ENCODE assay signal across 17 cellular contexts in the genomic region with DNA sequence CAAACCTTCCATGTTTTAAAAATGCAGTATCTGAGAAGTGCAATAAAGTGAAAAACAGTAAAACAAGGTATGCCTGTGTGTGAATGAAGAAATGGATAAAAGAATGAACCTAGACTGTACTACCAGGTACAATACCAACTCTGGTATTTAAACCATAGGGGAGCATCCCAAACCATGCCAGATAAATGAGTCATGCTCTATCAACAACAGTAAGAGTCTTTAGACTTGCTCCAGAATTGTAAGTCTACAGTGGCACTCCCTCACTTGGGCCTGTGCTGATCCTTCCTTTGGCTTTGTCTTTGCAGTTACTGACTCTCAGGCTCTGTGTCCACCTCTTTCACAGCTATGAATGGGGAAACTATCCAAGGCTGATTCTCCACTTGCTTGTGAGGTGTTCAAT. TPM values are rescaled to one million over a fixed set of nuclear protein-coding genes. Genes with fewer than 3 reads are reported as not detected.
DNase-seq lines count a peak whose midpoint lies in the region; ATAC-seq, FAIRE-seq and TF ChIP-seq lines count a peak whose summit lies in the region.
"Had no signal": no experiment of that assay in that cellular context is flagged by ENCODE, and none has a peak within 500 bp of the region (broad histone marks: within the 10 kb centered on the region; RNA-seq: fewer than 3 reads in every experiment).

No MANE protein-coding gene starts in this region.

- peak overlapping the region; percentile 28; the same call in 1 of the 2 replicates for H2BK120ac ChIP-seq in IMR-90 (ENCODE audit: low read depth, low read length)

- no peak overlapping the region for H2BK5ac ChIP-seq in IMR-90 (ENCODE audit: low read depth, low read length, poor library complexity, severe bottlenecking)

- H2AFZ ChIP-seq in IMR-90 (replicated peaks; ENCODE audit: low read length, poor library complexity) (no peak overlapping the region), astrocyte (ENCODE audit: low read depth, low read length) (no peak overlapping the region)

- H3K9me3 ChIP-seq in IMR-90 (ENCODE audit: control insufficient read depth, insufficient read depth, low read length) = no peaks in the 10 kb centered on the region
- H3K9me3 ChIP-seq in astrocyte (ENCODE audit: insufficient read depth, low read depth, low read length) = no peaks in the 10 kb centered on the region
- no peaks in the 10 kb centered on the region for H3K9me3 ChIP-seq in aorta (ENCODE audit: control insufficient read depth, low read length)

- H3K9me3 Mint-ChIP-seq in astrocyte (ENCODE audit: unreplicated experiment) = no peaks in the 10 kb centered on the region
- H3K9me3 Mint-ChIP-seq: nephron progenitor cell had no signal

- H3K56ac ChIP-seq in IMR-90 (ENCODE audit: extremely low read depth, insufficient read depth, low read length) = no peak overlapping the region

- peak overlapping the region in 1 of 2 experiments; percentile 14; a peak in 1 of 4 replicates for H4K8ac ChIP-seq in IMR-90 (ENCODE audit: low read depth in 2 of 2, low read length in 2 of 2)

- no peaks in the 10 kb centered on the region for H3K27me3 Mint-ChIP-seq in astrocyte (ENCODE audit: low read depth, unreplicated experiment)

- H3K79me2 ChIP-seq in astrocyte (ENCODE audit: insufficient read depth, low read length) = no peaks in the 10 kb centered on the region

- H3K36me3 ChIP-seq in IMR-90 (ENCODE audit: control insufficient read depth, insufficient read depth, low read length) (no peaks in the 10 kb centered on the region), astrocyte (ENCODE audit: insufficient read depth, low read length) (no peaks in the 10 kb centered on the region), aorta (ENCODE audit: control insufficient read depth in 1 of 2, insufficient read depth in 2 of 2, low read length in 1 of 2) (no peaks in the 10 kb centered on the region)

- CTCF ChIA-PET in IMR-90 (lab: Yijun Ruan, JAX) = no interaction called here

- no peaks in the 10 kb centered on the region; the same call in 1 of the 2 replicates for H3K9me1 ChIP-seq in IMR-90 (ENCODE audit: insufficient read depth, low read length)

- H3K27me3 ChIP-seq in IMR-90 (ENCODE audit: control insufficient read depth, insufficient read depth, low read length) (no peaks in the 10 kb centered on the region), astrocyte (ENCODE audit: insufficient read depth, low read length) (no peaks in the 10 kb centered on the region), foreskin keratinocyte (no peaks in the 10 kb centered on the region), aorta (ENCODE audit: control insufficient read depth in 1 of 2, insufficient read depth in 2 of 2, low read length in 1 of 2) (no peaks in the 10 kb centered on the region)

- ATAC-seq in IMR-90 (ENCODE audit: low read depth) = peak; percentile 80
- peak; percentile 94 for ATAC-seq in foreskin keratinocyte
- no peak for ATAC-seq in sciatic nerve
- no peak for ATAC-seq in aorta (ENCODE audit: low FRiP score)

- no peak overlapping the region for H3K14ac ChIP-seq in IMR-90 (replicated peaks; ENCODE audit: low read depth, low read length)

- no peak overlapping the region for H4K91ac ChIP-seq in IMR-90 (ENCODE audit: insufficient read depth, low read depth, low read length)

- H2BK15ac ChIP-seq in IMR-90 (ENCODE audit: low read depth, low read length) = peak overlapping the region; percentile 16; the same call in 1 of the 3 replicates

- H3K4me3 ChIP-seq in IMR-90 (ENCODE audit: insufficient read depth, low read depth, low read length) = no peak overlapping the region
- H3K4me3 ChIP-seq in astrocyte (ENCODE audit: insufficient read depth, low read depth, low read length) = no peak overlapping the region
- no peak overlapping the region for H3K4me3 ChIP-seq in aorta (ENCODE audit: low read length in 2 of 2)

- peak overlapping the region; percentile 68; the same call in 1 of the 2 replicates for H3K4ac ChIP-seq in IMR-90 (ENCODE audit: low read depth, low read length)

- dilution Hi-C loops in IMR-90 (cut with HindIII; ENCODE audit: low sequenced_read_pairs, unreplicated experiment) = no loop called here

- H3K27ac ChIP-seq in IMR-90 (ENCODE audit: insufficient read depth, low read length) (no peak overlapping the region), astrocyte (ENCODE audit: low read depth, low read length) (no peak overlapping the region), foreskin keratinocyte (no peak overlapping the region), aorta (ENCODE audit: low read depth in 1 of 2, low read length in 2 of 2) (no peak overlapping the region)

- TF ChIP-seq POLR2A in IMR-90 (IDR thresholded peaks at IDR 0.05; ENCODE audit: low read depth, low read length) = no peak

- peak overlapping the region; percentile 46; the same call in 1 of the 2 replicates for H3K18ac ChIP-seq in IMR-90 (ENCODE audit: low read depth, low read length)

- in situ Hi-C loops in IMR-90 (cut with MboI; ENCODE audit: low sequenced_read_pairs) = no loop called here

- POLR2A ChIA-PET in IMR-90 (lab: Charles Lee; ENCODE audit: unreplicated experiment) = interaction anchor here (0.6 kb wide), 1 partner anchor 48 kb away, joined by 3 read pairs; no protein-coding TSS in a partner anchor

- peaks cover 6% of the 10 kb centered on the region for H3K36me3 Mint-ChIP-seq in astrocyte (ENCODE audit: low read depth, unreplicated experiment)
- H3K36me3 Mint-ChIP-seq: activated naive CD8-positive, alpha-beta T cell had no signal

- H3K4me1 ChIP-seq in IMR-90 (ENCODE audit: control insufficient read depth, insufficient read depth, low read length) = peaks cover 6% of the 10 kb centered on the region; the same call in 1 of the 2 replicates
- H3K4me1 ChIP-seq in astrocyte (ENCODE audit: insufficient read depth, low read length) = peaks cover 8% of the 10 kb centered on the region
- H3K4me1 ChIP-seq in foreskin keratinocyte = peaks cover 3% of the 10 kb centered on the region
- H3K4me1 ChIP-seq in aorta (ENCODE audit: control insufficient read depth in 1 of 2, insufficient read depth in 2 of 2, low read length in 2 of 2) = no peaks in the 10 kb centered on the region

- TF ChIP-seq CTCF in IMR-90 (conservative IDR thresholded peaks at IDR 0.05; ENCODE audit: low read depth, low read length) (no peak), astrocyte (IDR thresholded peaks at IDR 0.05; ENCODE audit: insufficient read depth, low read depth, low read length) (no peak), foreskin keratinocyte (conservative IDR thresholded peaks at IDR 0.05) (no peak)

- DNase-seq in AG08395 (ENCODE audit: low spot score) (peak; percentile 38), IMR-90 (peak; percentile 54), astrocyte (ENCODE audit: low read depth) (peak; percentile 59), foreskin keratinocyte (peak; percentile 59 to 82), superior temporal gyrus (ENCODE audit: extremely low spot score) (no peak), sciatic nerve (ENCODE audit: low spot score) (no peak), NAMALWA (ENCODE audit: low spot score) (no peak), aorta (no peak)
- DNase-seq: activated T-cell treated with anti-CD3 and anti-CD28 coated beads, Interleukin-2, amount 50 U/mL, for 1 hour; NCI-H2029 treated with DMSO at 0.1 percent for 48 hours; NCI-H524; nephron progenitor cell; OCI-M1 had no signal

- intact Hi-C loops in IMR-90 (cut with micrococcal nuclease) (no loop called here), sciatic nerve (cut with DNase I) (no loop called here), aorta (cut with DNase I) (no loop called here)

- no peak overlapping the region for H3K23ac ChIP-seq in IMR-90 (ENCODE audit: low read depth, low read length)

- no peaks in the 10 kb centered on the region for H3K79me1 ChIP-seq in IMR-90 (ENCODE audit: low read depth in 1 of 2, low read length in 2 of 2)

- 0 out of 2 replicates have a peak overlapping the region, but pooled peaks have one; percentile 45 for H2AK5ac ChIP-seq in IMR-90 (ENCODE audit: low read depth, low read length)

- no peak overlapping the region for H3K9ac ChIP-seq in IMR-90 (ENCODE audit: low read depth, low read length)
- no peak overlapping the region for H3K9ac ChIP-seq in astrocyte (ENCODE audit: low read length)

- BruUV-seq in IMR-90 (replicated peaks; lab: Mats Ljungman, UMichigan) = no TSS peak

- no peak for TF ChIP-seq RAD21 in IMR-90 (IDR thresholded peaks at IDR 0.05; ENCODE audit: low read length)

- H3K4me3 Mint-ChIP-seq in astrocyte (ENCODE audit: unreplicated experiment) = peak overlapping the region; percentile 22
- H3K4me3 Mint-ChIP-seq: activated naive CD8-positive, alpha-beta T cell; nephron progenitor cell had no signal

- no peak overlapping the region; the same call in 1 of the 2 replicates for H4K5ac ChIP-seq in IMR-90 (ENCODE audit: low read depth, low read length)

- H3K4me2 ChIP-seq in IMR-90 (ENCODE audit: low read depth, low read length) (no peak overlapping the region), astrocyte (ENCODE audit: low read length) (no peak overlapping the region)

- H4K20me1 ChIP-seq in IMR-90 (ENCODE audit: insufficient read depth, low read length) (no peaks in the 10 kb centered on the region), astrocyte (ENCODE audit: insufficient read depth, low read length) (no peaks in the 10 kb centered on the region)

- no peak overlapping the region for H2AK9ac ChIP-seq in IMR-90 (replicated peaks; ENCODE audit: low read depth, low read length, poor library complexity)

- peak overlapping the region; percentile 49 for H3K27ac Mint-ChIP-seq in astrocyte (ENCODE audit: unreplicated experiment)
- H3K27ac Mint-ChIP-seq: activated naive CD8-positive, alpha-beta T cell; nephron progenitor cell had no signal

- peaks cover 23% of the 10 kb centered on the region for H3K4me1 Mint-ChIP-seq in astrocyte (ENCODE audit: low read depth, unreplicated experiment)

- peak overlapping the region; percentile 58; the same call in 1 of the 2 replicates for H2BK20ac ChIP-seq in IMR-90 (ENCODE audit: low read depth, low read length)

- FAIRE-seq in astrocyte (lab: Jason Lieb, UNC) = no peak
- FAIRE-seq: G401.6, GM12891, TTC549 had no signal

TF ChIP-seq in IMR-90, 13 proteins besides CTCF, POLR2A, EP300 and RAD21 (continues in another document):
- TF ChIP-seq CEBPB (IDR thresholded peaks at IDR 0.05; ENCODE audit: low read depth, low read length) (no peak), MAZ (IDR thresholded peaks at IDR 0.05; ENCODE audit: borderline replicate concordance, low read depth, low read length) (no peak), FOS (IDR thresholded peaks at IDR 0.05; ENCODE audit: low read depth, low read length) (peak; percentile 32; the same call in 1 of the 2 replicates)

RNA-seq across cellular contexts. Expression of a gene that starts 38.1 kb away (rescaled TPM):
- total RNA-seq in IMR-90 (2012; rRNA removed) (10.0 and 15.8 TPM in 2 replicates), astrocyte (9.8 and 9.9 TPM in 2 replicates), foreskin keratinocyte (5.3 and 6.9 TPM in 2 replicates), sciatic nerve (17.6 TPM), aorta (1 to 10 TPM; 6.7 to 8.9 TPM)
- polyA plus RNA-seq in IMR-90 (2012; rRNA removed) (3.4 and 4.9 TPM in 2 replicates), foreskin keratinocyte (1.7 and 2.6 TPM in 2 replicates), aorta (1 to 10 TPM; 4.1 to 8.2 TPM)
- 0.44 and 0.78 TPM in 2 replicates for polyA plus RNA-seq in IMR-90 (2012; cell fraction: cytosol; rRNA removed)
- polyA plus RNA-seq in IMR-90 (2012; cell fraction: nucleus; rRNA removed; ENCODE audit: low replicate concordance) = 0.24 and 3.0 TPM in 2 replicates

Comparison
In these comparisons a context has a peak if more than half of its experiments do, and no peak if none do; other contexts are left out.
1. DNase-seq: peak in AG08395 (single experiment), IMR-90 (single experiment), astrocyte (single experiment) and foreskin keratinocyte (2 of 2); none in superior temporal gyrus (single experiment), sciatic nerve (single experiment), NAMALWA (single experiment) and aorta (0 of 2).
2. ATAC-seq: peak in IMR-90 (single experiment) and foreskin keratinocyte (single experiment); none in sciatic nerve (single experiment) and aorta (single experiment).